Comparison of ENCODE assay signal across 16 cellular contexts in genomic region chr1:84720275-84720780, GRCh38. TPM values are rescaled to one million over a fixed set of nuclear protein-coding genes. Genes with fewer than 3 reads are reported as not detected.
DNase-seq lines count a peak whose midpoint lies in the region; ATAC-seq, FAIRE-seq and TF ChIP-seq lines count a peak whose summit lies in the region.
"Had no signal": no experiment of that assay in that cellular context is flagged by ENCODE, and none has a peak within 500 bp of the region (broad histone marks: within the 10 kb centered on the region; RNA-seq: fewer than 3 reads in every experiment).

No MANE protein-coding gene starts in this region.

- no peak for ATAC-seq in K562
- ATAC-seq in mucosa of descending colon: peak; percentile 73
- no peak for ATAC-seq in GM18519 (IDR thresholded peaks at IDR 0.05; ENCODE audit: low FRiP score, unreplicated experiment)

- H3K9ac ChIP-seq in K562 (ENCODE audit: insufficient read depth in 1 of 2, low read depth in 2 of 2, low read length in 2 of 2): no peak overlapping the region

- H3K9me3 ChIP-seq in K562 (replicated peaks; ENCODE audit: control insufficient read depth, insufficient read depth, low read depth, low read length): no peaks in the 10 kb centered on the region
- H3K9me3 ChIP-seq in mucosa of descending colon: no peaks in the 10 kb centered on the region
- H3K9me3 ChIP-seq in uterus: no peaks in the 10 kb centered on the region
- H3K9me3 ChIP-seq: tibial nerve had no signal

- H3K4me3 ChIP-seq in K562 (no peak overlapping the region), mucosa of descending colon (no peak overlapping the region), uterus (no peak overlapping the region)
- H3K4me3 ChIP-seq: tibial nerve had no signal

- H3K27ac ChIP-seq in K562 (ENCODE audit: extremely low read depth, low read depth, low read length) (no peak overlapping the region), uterus (peak overlapping the region; percentile 48 to 58)
- H3K27ac ChIP-seq: HL-60 had no signal

- H3K36me3 ChIP-seq in K562 (ENCODE audit: control insufficient read depth, insufficient read depth, low read length) (no peaks in the 10 kb centered on the region), mucosa of descending colon (ENCODE audit: low read depth) (no peaks in the 10 kb centered on the region), uterus (no peaks in the 10 kb centered on the region)
- H3K36me3 ChIP-seq: tibial nerve had no signal

- peak overlapping the region; percentile 54 for H2AFZ ChIP-seq in K562 (ENCODE audit: low read depth, low read length)

- DNase-seq in NCI-H2171 treated with DMSO at 0.1 percent for 48 hours (lab: John Stamatoyannopoulos, UW) (peak; percentile 14), NCI-H2171 (lab: John Stamatoyannopoulos, UW) (no peak), K562 (ENCODE audit: extremely low read depth in 1 of 4, low spot score in 3 of 4) (no peak), mucosa of descending colon (no peak), uterus (no peak), NCI-H2081 treated with DMSO at 0.1 percent for 48 hours (lab: John Stamatoyannopoulos, UW) (no peak)
- no peak for DNase-seq in stimulated activated CD4-positive, alpha-beta T cell treated with anti-CD3 and anti-CD28 coated beads, Interleukin-4, amount 100 ng/mL, for 4 hours
- DNase-seq: activated CD4-positive, alpha-beta T cell treated with anti-CD3 and anti-CD28 coated beads for 36 hours; activated naive CD8-positive, alpha-beta T cell treated with anti-CD3 and anti-CD28 coated beads, Interleukin-2, amount 10 ng/mL, durations not matched to agents 7 days and 5 days; NCI-H1930; Right ventricle myocardium superior; stimulated activated CD4-positive, alpha-beta T cell treated with anti-CD3 and anti-CD28 coated beads, Interleukin-2, amount 100 ng/mL, for 24 hours had no signal

- H3K9me1 ChIP-seq in K562 (ENCODE audit: control insufficient read depth, insufficient read depth, low read length): no peaks in the 10 kb centered on the region

- intact Hi-C loops in K562 (cut with micrococcal nuclease) (loop anchor here (5.0 kb wide), 1 partner anchor 68 kb away; no protein-coding TSS in a partner anchor), mucosa of descending colon (cut with DNase I, micrococcal nuclease) (no loop called here), uterus (cut with DNase I; ENCODE audit: low total_unique reads) (no loop called here)

- H3K27me3 ChIP-seq in K562 (ENCODE audit: control insufficient read depth in 2 of 2, insufficient read depth in 2 of 2, low read length in 2 of 2): no peaks in the 10 kb centered on the region
- H3K27me3 ChIP-seq in uterus: no peaks in the 10 kb centered on the region
- H3K27me3 ChIP-seq: tibial nerve had no signal

- H3K4me2 ChIP-seq in K562 (ENCODE audit: insufficient read depth, low read length): no peak overlapping the region

- in situ Hi-C loops in K562 (cut with MboI): no loop called here

- no peaks in the 10 kb centered on the region for H3K79me2 ChIP-seq in K562 (ENCODE audit: control insufficient read depth, insufficient read depth, low read length)

- BruUV-seq in K562 (replicated peaks; lab: Mats Ljungman, UMichigan): no TSS peak

- TF ChIP-seq CTCF in K562 (IDR thresholded peaks at IDR 0.05 in 2 of 3, conservative IDR thresholded peaks at IDR 0.05 in 1 of 3; ENCODE audit: insufficient read depth in 2 of 3, low read depth in 1 of 3, low read length in 3 of 3): no peak
- TF ChIP-seq CTCF in mucosa of descending colon (IDR thresholded peaks at IDR 0.05): no peak
- no peak for TF ChIP-seq CTCF in uterus (IDR thresholded peaks at IDR 0.05)

- WGBS in K562 (ENCODE audit: insufficient coverage, low coverage, missing lambda C conversion rate): 60% methylated on average over 5 of the region's 5 CpGs

- H3K4me1 ChIP-seq in K562 (replicated peaks in 1 of 2; ENCODE audit: control insufficient read depth in 2 of 2, insufficient read depth in 2 of 2, low read length in 2 of 2) (peaks cover 5 to 43% of the 10 kb centered on the region in 2 experiments; a peak in 4 of 5 replicates), mucosa of descending colon (ENCODE audit: low read depth) (no peaks in the 10 kb centered on the region), uterus (peaks cover 0 to 6% of the 10 kb centered on the region in 2 donors)

- TF ChIP-seq EP300 in K562 (IDR thresholded peaks at IDR 0.05; ENCODE audit: low read length): no peak

- CTCF ChIA-PET in K562 (lab: Yijun Ruan, JAX; ENCODE audit: low intra/inter-chr PET ratio): no interaction called here

- POLR2A ChIA-PET in K562 (lab: Yijun Ruan, JAX): interaction anchor here (0.9 to 1.0 kb wide), 2 partner anchors 14 to 72 kb away, joined by 3 read pairs; no protein-coding TSS in a partner anchor

- H4K20me1 ChIP-seq in K562 (replicated peaks; ENCODE audit: control insufficient read depth, insufficient read depth, low read length): no peaks in the 10 kb centered on the region

- TF ChIP-seq RAD21 in K562 (CRISPR knock-in tag; conservative IDR thresholded peaks at IDR 0.05 in 1 of 2, IDR thresholded peaks at IDR 0.05 in 1 of 2): no peak

- TF ChIP-seq POLR2A in K562 (conservative IDR thresholded peaks at IDR 0.05) (no peak), uterus (IDR thresholded peaks at IDR 0.05) (no peak)

- FAIRE-seq in K562 (lab: Jason Lieb, UNC): no peak
- FAIRE-seq: A204.1 had no signal

RNA-seq across cellular contexts. Expression of gene SSX2IP, which starts 30.1 kb away (rescaled TPM):
- 31.2 and 100 TPM in 2 replicates for total RNA-seq in K562 (2011; cell fraction: chromatin; rRNA removed; ENCODE audit: low replicate concordance)
- total RNA-seq in K562 (2011; cell fraction: nucleolus; rRNA removed): 12.0 and 17.5 TPM in 2 replicates
- 39.2 and 64.7 TPM in 2 replicates for total RNA-seq in K562 (2011; cell fraction: nucleoplasm; rRNA removed)
- total RNA-seq in K562 (2014; rRNA removed): 42.0 and 53.7 TPM in 2 replicates
- 96.7 and 113 TPM in 2 replicates for total RNA-seq in K562 (2014; rRNA removed; fragmentation: Illumina TruSeq; extraction: Trizol)
- 69.7 and 73.9 TPM in 2 replicates for total RNA-seq in K562 (2015; rRNA removed; fragmentation: Illumina TruSeq; extraction: Trizol)
- total RNA-seq in K562 (2021): 66.4 and 66.7 TPM in 2 replicates
- polyA plus RNA-seq in K562 (2011; rRNA removed): 40.6 and 61.7 TPM in 2 replicates
- polyA plus RNA-seq in K562 (2011; cell fraction: cytosol; rRNA removed): 5.3 and 11.1 TPM in 2 replicates
- 19.1 and 29.0 TPM in 2 replicates for polyA plus RNA-seq in K562 (2011; cell fraction: nucleus; rRNA removed)
- 29.6 and 39.3 TPM in 2 replicates for polyA plus RNA-seq in K562 (2012)
- 54.3 and 62.1 TPM in 2 replicates for polyA plus RNA-seq in K562 (2014; fragmentation: Illumina TruSeq; extraction: Trizol)
- 10 to 100 TPM; 20.6 to 25.8 TPM for polyA plus RNA-seq in K562 (2014; fragmentation: Nextera tagmentation; extraction: Ambion mirVana)
- polyA plus RNA-seq in K562 (2014; rRNA removed): 45.4 and 50.5 TPM in 2 replicates
- 65.0 and 84.1 TPM in 2 replicates for polyA minus RNA-seq in K562 (2011; rRNA and poly(A)+ RNA removed)
- 24.6 and 25.9 TPM in 2 replicates for polyA minus RNA-seq in K562 (2011; cell fraction: cytosol; rRNA and poly(A)+ RNA removed)
- polyA minus RNA-seq in K562 (2011; cell fraction: nucleus; rRNA and poly(A)+ RNA removed): 28.0 and 57.1 TPM in 2 replicates
- 10 to 100 TPM in 2 of 3 donors, 1 to 10 TPM in 1; 6.2 to 36.7 (median 14.4) TPM for total RNA-seq in mucosa of descending colon
- total RNA-seq in uterus: 10 to 100 TPM in 3 of 4 donors, 1 to 10 TPM in 1; 2.9 to 34.3 (median 19.2) TPM
